ENCODE assay signal across 11 cellular contexts in the genomic region with DNA sequence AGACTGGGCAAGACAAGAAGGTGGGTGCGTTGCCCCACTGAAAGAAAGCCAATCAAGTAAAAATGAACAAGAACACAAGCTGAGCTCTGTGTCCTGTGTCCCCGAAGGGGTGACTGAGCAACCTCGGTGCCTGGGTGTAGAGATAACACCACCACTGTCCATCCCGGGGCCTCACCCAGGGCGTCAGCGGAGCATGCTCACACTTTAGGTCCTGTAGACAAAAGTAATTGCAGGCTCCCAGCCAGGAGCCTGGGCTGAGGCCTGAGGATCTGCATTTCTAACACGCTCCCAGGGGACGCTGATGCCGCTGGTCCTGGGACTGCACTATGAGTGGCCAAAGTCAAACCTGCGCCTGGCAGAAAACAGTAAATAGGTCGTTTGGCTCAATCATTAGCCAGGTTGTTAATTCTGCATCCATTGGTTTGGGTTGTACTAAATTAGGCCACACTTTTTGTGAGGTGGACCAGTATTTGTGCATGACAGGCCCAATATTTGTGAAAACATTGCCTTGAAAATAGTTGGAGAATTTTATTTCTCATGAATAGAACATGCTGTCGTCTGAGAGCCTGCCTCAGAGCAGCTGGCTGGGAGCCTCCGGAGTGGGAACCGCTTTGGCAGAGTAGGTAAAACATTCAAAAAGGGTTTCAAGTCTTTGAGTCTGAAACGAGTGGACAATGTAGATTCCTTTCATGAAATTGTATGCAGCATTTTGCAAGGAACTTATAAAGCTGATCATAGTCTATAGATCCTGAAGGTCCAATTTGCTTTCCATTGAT. TPM values are rescaled to one million over a fixed set of nuclear protein-coding genes. Genes with fewer than 3 reads are reported as not detected.
DNase-seq lines count a peak whose midpoint lies in the region; ATAC-seq, FAIRE-seq and TF ChIP-seq lines count a peak whose summit lies in the region.
"Had no signal": no experiment of that assay in that cellular context is flagged by ENCODE, and none has a peak within 500 bp of the region (broad histone marks: within the 10 kb centered on the region; RNA-seq: fewer than 3 reads in every experiment).

No MANE protein-coding gene starts in this region.

- H3K27ac ChIP-seq in right cardiac atrium (ENCODE audit: low read length) (peak overlapping the region; percentile 93), small intestine (ENCODE audit: low read depth in 1 of 2, low read length in 1 of 2) (peak overlapping the region in 1 of 2 donors; percentile 16)

- H3K4me1 Mint-ChIP-seq in HFFc6 (ENCODE audit: low read depth), result peaks cover 54% of the 10 kb centered on the region

- FAIRE-seq in small intestine (lab: Jason Lieb, UNC), result no peak

- H3K4me3 ChIP-seq in right cardiac atrium (ENCODE audit: low read length), result no peak overlapping the region
- H3K4me3 ChIP-seq in small intestine (ENCODE audit: low read depth in 1 of 2, low read length in 2 of 2), result no peak overlapping the region
- H3K4me3 ChIP-seq in foreskin fibroblast (ENCODE audit: low read depth in 1 of 2, low read length in 2 of 2), result no peak overlapping the region

- H3K9me3 Mint-ChIP-seq in HFFc6, result no peaks in the 10 kb centered on the region
- H3K9me3 Mint-ChIP-seq: T-helper 2 cell treated with Interferon-gamma antibody and Interleukin-4, amounts not matched to agents 5 μg/mL and 100 μg/mL, for 36 hours had no signal

- WGBS in right cardiac atrium, result 43% methylated on average over 15 of the region's 15 CpGs
- 33 to 66% (median 43%) methylated on average over 15 of the region's 15 CpGs for WGBS in small intestine, 3 donors

- intact Hi-C loops in right cardiac atrium (cut with DNase I), result no loop called here

- no peak for DNase-seq in HFFc6
- DNase-seq in amygdala (lab: John Stamatoyannopoulos, UW), result peak in 33 of 56 donors; percentile 13 to 72 (median 37)
- peak; percentile 37 to 88 (median 82) for DNase-seq in right cardiac atrium
- peak; percentile 15 for DNase-seq in small intestine
- DNase-seq in DMS79 (lab: John Stamatoyannopoulos, UW), result no peak
- DNase-seq in foreskin fibroblast, result no peak
- DNase-seq: activated naive CD4-positive, alpha-beta T cell treated with anti-CD3 and anti-CD28 coated beads, Interleukin-2, amount 50 U/mL, for 16 hours had no signal

- peaks cover 4% of the 10 kb centered on the region; the same call in 1 of the 2 replicates for H3K36me3 Mint-ChIP-seq in HFFc6 (ENCODE audit: low read depth)

- H3K27me3 ChIP-seq in right cardiac atrium (ENCODE audit: control insufficient read depth, insufficient read depth), result no peaks in the 10 kb centered on the region
- no peaks in the 10 kb centered on the region for H3K27me3 ChIP-seq in small intestine (ENCODE audit: control insufficient read depth in 2 of 2, insufficient read depth in 2 of 2, low read length in 2 of 2)

- no peaks in the 10 kb centered on the region for H3K36me3 ChIP-seq in small intestine (ENCODE audit: control insufficient read depth in 2 of 2, insufficient read depth in 2 of 2, low read length in 2 of 2)

- peak; percentile 25 to 45 for ATAC-seq in right cardiac atrium
- ATAC-seq in GM19035 (IDR thresholded peaks at IDR 0.05; ENCODE audit: unreplicated experiment), result no peak
- ATAC-seq in GM18909 (IDR thresholded peaks at IDR 0.05; ENCODE audit: poor library complexity, unreplicated experiment), result no peak

- H3K4me3 Mint-ChIP-seq in HFFc6, result peak overlapping the region; percentile 79
- H3K4me3 Mint-ChIP-seq: neural crest cell had no signal

- H3K27me3 Mint-ChIP-seq in HFFc6 (ENCODE audit: insufficient read depth), result no peaks in the 10 kb centered on the region; the same call in 1 of the 2 replicates

- peak overlapping the region; percentile 82; the same call in 1 of the 2 replicates for H3K27ac Mint-ChIP-seq in HFFc6

- no peaks in the 10 kb centered on the region for H3K9me3 ChIP-seq in right cardiac atrium (ENCODE audit: control insufficient read depth, low read length)
- no peaks in the 10 kb centered on the region for H3K9me3 ChIP-seq in small intestine (ENCODE audit: control insufficient read depth, low read depth)

- TF ChIP-seq CTCF in HFFc6 (IDR thresholded peaks at IDR 0.05) (no peak), foreskin fibroblast (IDR thresholded peaks at IDR 0.05; ENCODE audit: low read depth, low read length) (no peak)

- H3K4me1 ChIP-seq in right cardiac atrium (ENCODE audit: control insufficient read depth, insufficient read depth, low read length) (peaks cover 2% of the 10 kb centered on the region), small intestine (ENCODE audit: control insufficient read depth in 2 of 2, insufficient read depth in 1 of 2, low read depth in 1 of 2, low read length in 1 of 2) (peaks cover 0 to 9% of the 10 kb centered on the region in 2 donors)

RNA-seq across cellular contexts. Expression of gene ANKRD33B, which starts 38.3 kb away (rescaled TPM):
- 10 to 100 TPM in 4 of 6 experiments, 1 to 10 TPM in 2; 6.3 to 13.2 (median 11.9) TPM for total RNA-seq in HFFc6 (2021; fragmentation: NEBNext Ultra II Directional; extraction: Animal tissue kit (Norgen Biotek cat#: 25700))
- total RNA-seq in right cardiac atrium, result 1 to 10 TPM; 2.2 to 2.7 (median 2.4) TPM
- polyA plus RNA-seq in right cardiac atrium, result 1.3 TPM
- 1 to 10 TPM in 1 of 3 donors, under 1 TPM in 1, not detected in 1; 0.27 to 1.0 TPM for polyA plus RNA-seq in small intestine

Comparison
In these comparisons a context has a peak if more than half of its experiments do, and no peak if none do; other contexts are left out.
1. DNase-seq: peak in amygdala (33 of 56), right cardiac atrium (3 of 3) and small intestine (single experiment); none in HFFc6 (single experiment), DMS79 (single experiment) and foreskin fibroblast (0 of 2).
2. ATAC-seq: peak in right cardiac atrium (2 of 2); none in GM19035 (single experiment) and GM18909 (single experiment).